In genomic region chr9:92140754-92141143, GRCh38 we compare ENCODE assay signal across 8 cellular contexts.
DNase-seq lines count a peak whose midpoint lies in the region; ATAC-seq and TF ChIP-seq lines count a peak whose summit lies in the region.

No MANE protein-coding gene starts in this region.

- H3K27ac Mint-ChIP-seq in central memory CD8-positive, alpha-beta T cell (ENCODE audit: low read depth): no peak overlapping the region

- H3K36me3 ChIP-seq in muscle layer of duodenum (ENCODE audit: control insufficient read depth in 1 of 2, insufficient read depth in 2 of 2, low read length in 2 of 2): no peaks in the 10 kb centered on the region

- TF ChIP-seq CTCF in AG04449 (IDR thresholded peaks at IDR 0.05; ENCODE audit: insufficient read depth, low read length, missing control alignments): no peak

- no peaks in the 10 kb centered on the region for H3K9me3 Mint-ChIP-seq in central memory CD8-positive, alpha-beta T cell

- ATAC-seq in HG03354 (IDR thresholded peaks at IDR 0.05; ENCODE audit: poor library complexity, severe bottlenecking, unreplicated experiment) (peak; percentile 8), HG03135 (IDR thresholded peaks at IDR 0.05; ENCODE audit: unreplicated experiment) (no peak)
- no peak for ATAC-seq in central memory CD8-positive, alpha-beta T cell (replicated peaks; ENCODE audit: extremely low read depth, poor library complexity, severe bottlenecking)

- H3K4me3 Mint-ChIP-seq in central memory CD8-positive, alpha-beta T cell: peak overlapping the region; percentile 67

- H3K27ac ChIP-seq in muscle layer of duodenum (ENCODE audit: low read length): no peak overlapping the region

- POLR2A ChIA-PET in AG04449 (lab: Yijun Ruan, JAX): interaction anchor here (0.9 to 1.9 kb wide), 2 partner anchors 51 to 102 kb away, joined by 3 to 11 read pairs; no protein-coding TSS in a partner anchor

- no peak for DNase-seq in AG04449 (ENCODE audit: low read depth, low spot score)
- no peak for DNase-seq in central memory CD8-positive, alpha-beta T cell (ENCODE audit: low spot score in 2 of 2)
- no peak for DNase-seq in NCI-H2171 treated with DMSO at 0.1 percent for 48 hours (lab: John Stamatoyannopoulos, UW)
- DNase-seq in NCI-H2196 treated with DMSO at 0.1 percent for 48 hours (lab: John Stamatoyannopoulos, UW; ENCODE audit: unreplicated experiment): no peak
- DNase-seq in nucleus accumbens (lab: John Stamatoyannopoulos, UW): no peak

- CTCF ChIA-PET in AG04449 (lab: Yijun Ruan, JAX): interaction anchor here (0.7 to 16.9 kb wide), 39 partner anchors 8 to 650 kb away, joined by 3 to 591 read pairs (median 21); partner anchors contain the start of genes BICD2, CENPP, IARS1 and NOL8

- peak overlapping the region; percentile 54 for H3K4me3 ChIP-seq in AG04449 (ENCODE audit: low read depth, low read length)
- peak overlapping the region; percentile 35 to 64 for H3K4me3 ChIP-seq in muscle layer of duodenum (ENCODE audit: low read depth in 1 of 2, low read length in 2 of 2)

- H3K4me1 Mint-ChIP-seq in central memory CD8-positive, alpha-beta T cell: peaks cover 16% of the 10 kb centered on the region

- peaks cover 5% of the 10 kb centered on the region for H3K36me3 Mint-ChIP-seq in central memory CD8-positive, alpha-beta T cell (ENCODE audit: insufficient read depth)

- peaks cover 4 to 15% of the 10 kb centered on the region in 2 donors for H3K4me1 ChIP-seq in muscle layer of duodenum (ENCODE audit: control insufficient read depth in 1 of 2, insufficient read depth in 2 of 2, low read length in 2 of 2)

- peaks cover 60% of the 10 kb centered on the region for H3K27me3 Mint-ChIP-seq in central memory CD8-positive, alpha-beta T cell

- no peaks in the 10 kb centered on the region for H3K9me3 ChIP-seq in muscle layer of duodenum (ENCODE audit: control insufficient read depth in 1 of 2, low read length in 2 of 2)

- no peaks in the 10 kb centered on the region for H3K27me3 ChIP-seq in muscle layer of duodenum (ENCODE audit: low read depth, low read length)
